In genomic region chr16:35431829-35432663, GRCh38 we compare ENCODE assay signal across 9 cellular contexts.
A peak's percentile ranks its signal among the peaks of the same experiment; 100 is the strongest.
DNase-seq lines count a peak whose midpoint lies in the region; ATAC-seq and TF ChIP-seq lines count a peak whose summit lies in the region.
"Had no signal": no experiment of that assay in that cellular context is flagged by ENCODE, and none has a peak within 500 bp of the region (broad histone marks: within the 10 kb centered on the region; RNA-seq: fewer than 3 reads in every experiment).

No MANE protein-coding gene starts in this region.

- DNase-seq in AG04450 (ENCODE audit: low read depth, low spot score): no peak
- DNase-seq in GM03348 (ENCODE audit: low spot score): peak; percentile 42
- peak; percentile 22 for DNase-seq in OCI-M1 (lab: John Stamatoyannopoulos, UW)
- DNase-seq in fibroblast of pulmonary artery (ENCODE audit: low read depth): no peak
- DNase-seq in islet precursor cell: no peak
- DNase-seq: mucosa of descending colon had no signal

- ATAC-seq in GM21390 (IDR thresholded peaks at IDR 0.05; ENCODE audit: unreplicated experiment) (no peak), GM18858 (IDR thresholded peaks at IDR 0.05; ENCODE audit: unreplicated experiment) (no peak), GM18511 (IDR thresholded peaks at IDR 0.05; ENCODE audit: unreplicated experiment) (no peak)
- ATAC-seq: mucosa of descending colon had no signal

- TF ChIP-seq CTCF in AG04450 (IDR thresholded peaks at IDR 0.05; ENCODE audit: low read depth, low read length): peak; percentile 23
- peak; percentile 40 for TF ChIP-seq CTCF in fibroblast of pulmonary artery (IDR thresholded peaks at IDR 0.05; ENCODE audit: low read length, missing control alignments)

- peaks cover 28% of the 10 kb centered on the region for H3K9me3 ChIP-seq in AG04450 (ENCODE audit: control insufficient read depth, insufficient read depth, low read length)

- POLR2A ChIA-PET in AG04450 (lab: Yijun Ruan, JAX): no interaction called here

- no peak overlapping the region for H3K4me3 ChIP-seq in AG04450 (ENCODE audit: low read depth, low read length)
- H3K4me3 ChIP-seq in fibroblast of pulmonary artery (replicated peaks; ENCODE audit: low read depth, low read length): no peak overlapping the region
- H3K4me3 ChIP-seq: mucosa of descending colon had no signal

- no peak overlapping the region for H3K27ac ChIP-seq in AG04450 (ENCODE audit: low read depth, low read length)

- CTCF ChIA-PET in AG04450 (lab: Charles Lee): no interaction called here

- H3K27me3 ChIP-seq in AG04450 (ENCODE audit: control insufficient read depth, insufficient read depth, low read length): no peaks in the 10 kb centered on the region

Comparison
In these comparisons a context has a peak if more than half of its experiments do, and no peak if none do; other contexts are left out.
1. DNase-seq: peak in GM03348 (single experiment) and OCI-M1 (single experiment); none in AG04450 (single experiment), fibroblast of pulmonary artery (single experiment) and islet precursor cell (single experiment).